ENCODE assay signal across 19 cellular contexts in the genomic region with DNA sequence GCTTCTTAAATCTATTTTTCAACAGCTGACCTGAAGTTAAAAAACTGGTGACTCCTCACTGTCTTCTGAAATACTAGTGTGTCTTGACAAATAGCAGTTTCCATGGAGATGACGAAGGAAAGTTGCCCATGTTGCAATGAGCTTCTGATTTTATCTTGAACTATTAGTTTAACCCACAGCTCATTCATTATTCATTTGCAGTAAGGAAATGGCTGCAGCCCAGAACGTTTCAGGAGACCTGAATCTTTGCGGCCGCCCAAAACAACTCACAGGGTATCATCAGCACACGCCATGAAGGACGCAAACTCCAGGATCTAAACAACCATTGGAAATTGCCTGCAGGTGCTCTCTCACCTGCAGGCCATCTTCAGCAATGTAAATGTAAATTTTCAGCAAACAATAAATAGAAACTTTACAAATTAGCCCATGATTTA.
DNase-seq lines count a peak whose midpoint lies in the region; ATAC-seq, FAIRE-seq and TF ChIP-seq lines count a peak whose summit lies in the region.
"Had no signal": no experiment of that assay in that cellular context is flagged by ENCODE, and none has a peak within 500 bp of the region (broad histone marks: within the 10 kb centered on the region; RNA-seq: fewer than 3 reads in every experiment).

No MANE protein-coding gene starts in this region.

- WGBS in H1 (ENCODE audit: extremely low coverage in 1 of 2, insufficient coverage in 1 of 2, insufficient read length in 1 of 2, insufficient replicate concordance in 2 of 2, low coverage in 1 of 2, low lambda C conversion rate in 2 of 2, missing lambda C conversion rate in 1 of 2), 2 experiments: 24% methylated on average over 6 of the region's 6 CpGs; no CpG with 5 or more reads in 1 of the 2 experiments
- 77 to 78% methylated on average over 6 of the region's 6 CpGs for WGBS in tibial nerve, 2 donors

- H3K4me2 ChIP-seq in PC-9 (peak overlapping the region; percentile 5; the same call in 1 of the 2 replicates), H1 (ENCODE audit: insufficient read depth in 1 of 2, low read depth in 2 of 2, low read length in 2 of 2) (peak overlapping the region; percentile 59 to 64)
- H3K4me2 ChIP-seq: smooth muscle cell had no signal

- H3K9me3 ChIP-seq in PC-9 (ENCODE audit: insufficient read depth, low read depth) (no peaks in the 10 kb centered on the region), H1 (ENCODE audit: insufficient read depth in 2 of 2, low read depth in 1 of 2, low read length in 1 of 2) (no peaks in the 10 kb centered on the region), tibial nerve (no peaks in the 10 kb centered on the region)
- H3K9me3 ChIP-seq: left ventricle myocardium inferior, tibial artery had no signal

- H4K5ac ChIP-seq in H1 (ENCODE audit: insufficient read length, low read depth, low read length): no peak overlapping the region

- H4K20me1 ChIP-seq in PC-9 (ENCODE audit: insufficient read depth) (no peaks in the 10 kb centered on the region), H1 (replicated peaks in 1 of 2; ENCODE audit: control insufficient read depth in 1 of 2, insufficient read depth in 2 of 2, low read length in 2 of 2) (no peaks in the 10 kb centered on the region)

- TF ChIP-seq EP300 in H1 (IDR thresholded peaks at IDR 0.05; ENCODE audit: borderline replicate concordance in 1 of 2, low read depth in 2 of 2, low read length in 2 of 2) (no peak), tibial nerve (IDR thresholded peaks at IDR 0.05) (no peak)

- H3K79me2 ChIP-seq in PC-9 (ENCODE audit: low read depth): no peaks in the 10 kb centered on the region
- H3K79me2 ChIP-seq in H1 (ENCODE audit: control insufficient read depth in 1 of 2, insufficient read depth in 2 of 2, low read length in 2 of 2): no peaks in the 10 kb centered on the region

- H4K8ac ChIP-seq in H1 (ENCODE audit: extremely low read depth, insufficient read depth, low read length): no peak overlapping the region

- H3K4me1 ChIP-seq in PC-9 (replicated peaks; ENCODE audit: insufficient read depth) (0 out of 2 replicates have a peak, but pooled peaks cover 5% of the 10 kb centered on the region), H1 (replicated peaks in 1 of 4; ENCODE audit: control insufficient read depth in 3 of 4, insufficient read depth in 4 of 4, low read length in 3 of 4) (peaks cover 16 to 55% (median 33%) of the 10 kb centered on the region in 4 experiments), tibial nerve (peaks cover 0 to 4% (median 0%) of the 10 kb centered on the region in 4 donors)

- no peak overlapping the region for H2BK20ac ChIP-seq in H1 (ENCODE audit: low read length)

- peak overlapping the region; percentile 40; the same call in 1 of the 2 replicates for H2BK5ac ChIP-seq in H1 (ENCODE audit: low read depth, low read length)

- H2BK12ac ChIP-seq in H1 (ENCODE audit: low read depth, low read length): no peak overlapping the region

- H3K27ac ChIP-seq in PC-9: no peak overlapping the region
- H3K27ac ChIP-seq in H1 (ENCODE audit: low read depth, low read length): peak overlapping the region; percentile 44; the same call in 1 of the 2 replicates
- H3K27ac ChIP-seq in tibial nerve: no peak overlapping the region
- H3K27ac ChIP-seq: 22Rv1, left ventricle myocardium inferior, tibial artery had no signal

- no peak overlapping the region for H3K4me3 ChIP-seq in PC-9
- peak overlapping the region in 1 of 4 experiments; percentile 39; a peak in 2 of 8 replicates for H3K4me3 ChIP-seq in H1 (ENCODE audit: extremely low read depth in 1 of 4, insufficient read depth in 2 of 4, low read depth in 3 of 4, low read length in 4 of 4)
- H3K4me3 ChIP-seq in tibial nerve: no peak overlapping the region
- H3K4me3 ChIP-seq: left ventricle myocardium inferior, smooth muscle cell, tibial artery had no signal

- no peak for TF ChIP-seq RAD21 in H1 (IDR thresholded peaks at IDR 0.05 in 1 of 2, conservative IDR thresholded peaks at IDR 0.05 in 1 of 2; ENCODE audit: low read depth in 2 of 2, low read length in 2 of 2)

- no peak overlapping the region for H3K9ac ChIP-seq in H1 (replicated peaks in 1 of 4; ENCODE audit: extremely low read depth in 1 of 4, low read depth in 3 of 4, low read length in 3 of 4)

- H3K18ac ChIP-seq in H1 (ENCODE audit: extremely low read depth, low read length): no peak overlapping the region; the same call in 1 of the 2 replicates

- no peak overlapping the region for H3K23ac ChIP-seq in H1 (ENCODE audit: insufficient read length)

- H2BK15ac ChIP-seq in H1 (ENCODE audit: low read length): no peak overlapping the region

- peak; percentile 70 for ATAC-seq in omental fat pad (ENCODE audit: low FRiP score)

- H3K36me3 ChIP-seq in PC-9 (ENCODE audit: low read depth) (no peaks in the 10 kb centered on the region), H1 (ENCODE audit: control insufficient read depth in 2 of 4, insufficient read depth in 4 of 4, low read length in 3 of 4) (no peaks in the 10 kb centered on the region), tibial nerve (no peaks in the 10 kb centered on the region)
- H3K36me3 ChIP-seq: left ventricle myocardium inferior, tibial artery had no signal

- no peak overlapping the region for H3K4ac ChIP-seq in H1 (replicated peaks; ENCODE audit: insufficient read length, low read depth, low read length)

- H3F3A ChIP-seq in PC-9 (ENCODE audit: insufficient read depth, low read depth): no peaks in the 10 kb centered on the region

- no peak overlapping the region for H2BK120ac ChIP-seq in H1 (replicated peaks; ENCODE audit: low read depth, low read length)

- no peak overlapping the region for H3K56ac ChIP-seq in H1 (replicated peaks; ENCODE audit: insufficient read length, low read depth, low read length)

- H3K9me2 ChIP-seq in PC-9 (ENCODE audit: insufficient read depth): no peaks in the 10 kb centered on the region

- CTCF ChIA-PET in PC-9 (lab: Charles Lee): no interaction called here
- CTCF ChIA-PET in H1 (lab: Charles Lee; ENCODE audit: partially characterized antibody): interaction anchor here (0.6 to 1.7 kb wide), 7 partner anchors 9 to 274 kb away, joined by 3 to 12 read pairs (median 3); no protein-coding TSS in a partner anchor

- no peak overlapping the region for H2AK5ac ChIP-seq in H1 (ENCODE audit: low read depth, low read length)

- intact Hi-C loops in PC-9 (cut with micrococcal nuclease; ENCODE audit: unreplicated experiment): no loop called here

- H3K79me1 ChIP-seq in H1 (ENCODE audit: low read depth, low read length): no peaks in the 10 kb centered on the region

- no peak overlapping the region for H2AFZ ChIP-seq in PC-9
- no peak overlapping the region for H2AFZ ChIP-seq in H1 (ENCODE audit: low read length)

- H3K14ac ChIP-seq in H1 (ENCODE audit: insufficient read length): no peak overlapping the region

- TF ChIP-seq POLR2A in H1 (IDR thresholded peaks at IDR 0.05; ENCODE audit: control extremely low read depth in 1 of 2, low read depth in 2 of 2, low read length in 2 of 2): no peak
- TF ChIP-seq POLR2A in tibial nerve (IDR thresholded peaks at IDR 0.05): no peak

- peak; percentile 45 for FAIRE-seq in H1 (lab: Jason Lieb, UNC)

- H3K27me3 ChIP-seq in PC-9 (ENCODE audit: insufficient read depth, low read depth): no peaks in the 10 kb centered on the region
- H3K27me3 ChIP-seq in H1 (replicated peaks in 1 of 4; ENCODE audit: control insufficient read depth in 3 of 4, extremely low read depth in 1 of 4, insufficient read depth in 3 of 4, low read length in 3 of 4): no peaks in the 10 kb centered on the region
- H3K27me3 ChIP-seq in tibial nerve: no peaks in the 10 kb centered on the region
- H3K27me3 ChIP-seq: tibial artery had no signal

- BruUV-seq in PC-9 (replicated peaks; lab: Mats Ljungman, UMichigan): no TSS peak

- DNase-seq in NCI-H146 (lab: John Stamatoyannopoulos, UW): peak; percentile 22
- DNase-seq in NCI-H146 treated with DMSO at 0.1 percent for 48 hours (lab: John Stamatoyannopoulos, UW; ENCODE audit: unreplicated experiment): no peak
- DNase-seq in PC-9: no peak
- DNase-seq in H1 (ENCODE audit: low read depth in 1 of 2, low spot score in 2 of 2): peak in 1 of 2 experiments; percentile 32
- DNase-seq in omental fat pad (ENCODE audit: low spot score): no peak
- DNase-seq in tibial nerve (ENCODE audit: low spot score in 2 of 2): no peak
- no peak for DNase-seq in kidney glomerular epithelial cell (lab: John Stamatoyannopoulos, UW)
- DNase-seq in midbrain (lab: John Stamatoyannopoulos, UW): no peak
- DNase-seq: activated CD4-positive, alpha-beta memory T cell treated with anti-CD3 and anti-CD28 coated beads, Interleukin-2, amount 10 ng/mL, durations not matched to agents 7 days and 5 days; amniotic stem cell; CD4-positive, alpha-beta T cell; GOT3; hypothalamus; left ventricle myocardium inferior; MM.1S; NCI-H226; tibial artery had no signal

- TF ChIP-seq CTCF in PC-9 (conservative IDR thresholded peaks at IDR 0.05) (no peak), H1 (IDR thresholded peaks at IDR 0.05; ENCODE audit: control extremely low read depth in 1 of 3, insufficient read depth in 1 of 3, low read depth in 1 of 3, low read length in 3 of 3) (no peak), omental fat pad (IDR thresholded peaks at IDR 0.05) (no peak), tibial nerve (IDR thresholded peaks at IDR 0.05) (no peak)

- POLR2A ChIA-PET in PC-9 (lab: Charles Lee; ENCODE audit: unreplicated experiment): no interaction called here
- POLR2A ChIA-PET in H1 (lab: Charles Lee; ENCODE audit: partially characterized antibody): interaction anchor here (0.8 to 1.5 kb wide), 2 partner anchors 10 to 102 kb away, joined by 3 read pairs; no protein-coding TSS in a partner anchor

- H4K91ac ChIP-seq in H1 (replicated peaks; ENCODE audit: insufficient read length, low read length): no peak overlapping the region

- H3K23me2 ChIP-seq in H1 (ENCODE audit: low read depth, low read length): no peaks in the 10 kb centered on the region

TF ChIP-seq in H1, 55 proteins besides CTCF, POLR2A, EP300 and RAD21:
- TF ChIP-seq KDM5A (IDR thresholded peaks at IDR 0.05; ENCODE audit: low read length) (no peak), TCF12 (IDR thresholded peaks at IDR 0.05; ENCODE audit: low read depth, low read length) (0 out of 2 replicates have a peak, but pooled peaks have one; percentile 37), BCL11A (IDR thresholded peaks at IDR 0.05; ENCODE audit: low read depth in 2 of 2, low read length in 2 of 2) (no peak), POLR2AphosphoS5 (IDR thresholded peaks at IDR 0.05; ENCODE audit: low read depth, low read length) (no peak), POU5F1 (IDR thresholded peaks at IDR 0.05; ENCODE audit: low read depth, low read length) (no peak), YY1 (IDR thresholded peaks at IDR 0.05; ENCODE audit: low read depth, low read length) (0 out of 2 replicates have a peak, but pooled peaks have one; percentile 11)
